Comparison of ENCODE assay signal across 8 cellular contexts in the genomic region with DNA sequence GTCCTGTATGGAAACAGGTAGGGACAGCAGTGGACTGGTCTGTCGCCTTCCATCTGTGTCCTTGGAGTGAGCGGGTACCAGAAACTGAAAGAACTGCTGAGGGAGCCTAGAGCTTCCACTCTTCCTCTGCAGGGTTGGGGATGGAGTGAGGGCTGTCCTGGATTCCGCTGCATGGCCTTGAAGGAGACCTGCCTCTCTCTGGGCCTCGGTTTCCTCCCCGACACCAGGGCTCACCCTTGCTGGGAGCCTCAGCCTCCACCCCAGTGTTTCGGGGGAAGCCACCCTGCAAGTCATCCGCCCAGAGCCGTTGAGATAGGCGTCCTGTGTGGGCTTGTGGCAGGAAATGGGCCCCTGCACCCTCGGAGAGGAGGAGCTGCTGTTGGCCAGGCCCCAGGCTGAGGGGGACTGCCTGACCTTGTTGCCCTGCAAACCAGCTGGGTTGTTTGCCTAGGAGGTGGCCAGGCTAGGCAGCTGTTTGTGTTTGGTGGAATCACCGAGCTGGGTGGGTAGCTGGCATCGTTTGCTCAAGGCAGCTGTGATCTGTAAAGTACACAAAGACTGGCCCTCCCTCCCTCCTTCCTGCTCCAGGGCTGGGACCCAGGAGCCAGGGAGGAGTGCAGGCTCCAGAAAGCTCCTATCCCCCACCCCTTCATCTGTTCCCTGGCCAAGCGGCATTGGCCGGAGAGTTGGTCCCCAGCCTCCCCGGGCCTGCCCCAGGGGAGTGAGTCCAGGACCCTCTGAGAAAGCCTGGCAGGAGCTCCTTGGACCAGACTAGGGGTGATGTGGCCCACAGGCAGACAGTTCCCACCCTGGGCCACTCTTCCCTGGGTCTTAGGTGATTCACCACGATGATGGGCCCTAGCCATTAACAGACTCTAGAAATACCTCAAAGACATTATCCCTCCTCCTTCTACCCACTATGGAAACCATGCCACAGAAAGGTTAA. TPM values are rescaled to one million over a fixed set of nuclear protein-coding genes. Genes with fewer than 3 reads are reported as not detected.
DNase-seq lines count a peak whose midpoint lies in the region; ATAC-seq and TF ChIP-seq lines count a peak whose summit lies in the region.

No MANE protein-coding gene starts in this region.

- peak; percentile 76 for DNase-seq in GM19238 (ENCODE audit: insufficient read length, low spot score)
- peak; percentile 60 to 67 (median 65) for DNase-seq in effector memory CD4-positive, alpha-beta T cell
- DNase-seq in NCI-H1436 (lab: John Stamatoyannopoulos, UW): no peak
- no peak for DNase-seq in NCI-H524 (lab: John Stamatoyannopoulos, UW)

- H3K9ac ChIP-seq in HUES48 (ENCODE audit: low read depth, low read length) (no peak overlapping the region), skeletal muscle satellite cell (ENCODE audit: low read depth, low read length) (no peak overlapping the region)

- H3K4me2 ChIP-seq in skeletal muscle satellite cell (ENCODE audit: low read length): peak overlapping the region; percentile 70

- H3K36me3 ChIP-seq in HUES48 (ENCODE audit: control insufficient read depth, insufficient read depth, low read length): no peaks in the 10 kb centered on the region
- no peaks in the 10 kb centered on the region for H3K36me3 ChIP-seq in effector memory CD4-positive, alpha-beta T cell (ENCODE audit: control insufficient read depth, insufficient read depth, low read length)
- no peaks in the 10 kb centered on the region for H3K36me3 ChIP-seq in skeletal muscle satellite cell (ENCODE audit: insufficient read depth, low read length)

- no peak for ATAC-seq in HG02840 (IDR thresholded peaks at IDR 0.05; ENCODE audit: low FRiP score, unreplicated experiment)

- no peaks in the 10 kb centered on the region for H3K9me3 ChIP-seq in HUES48 (ENCODE audit: control insufficient read depth, insufficient read depth, low read length)
- H3K9me3 ChIP-seq in effector memory CD4-positive, alpha-beta T cell (ENCODE audit: control insufficient read depth, low read length): no peaks in the 10 kb centered on the region
- H3K9me3 ChIP-seq in skeletal muscle satellite cell (replicated peaks; ENCODE audit: low read length): no peaks in the 10 kb centered on the region

- peaks cover 7% of the 10 kb centered on the region for H3K4me1 ChIP-seq in HUES48 (ENCODE audit: control insufficient read depth, insufficient read depth, low read length)
- peaks cover 59% of the 10 kb centered on the region for H3K4me1 ChIP-seq in effector memory CD4-positive, alpha-beta T cell (ENCODE audit: control insufficient read depth, insufficient read depth, low read length, poor library complexity, severe bottlenecking)
- peaks cover 22% of the 10 kb centered on the region for H3K4me1 ChIP-seq in skeletal muscle satellite cell (ENCODE audit: control insufficient read depth, insufficient read depth, low read length)

- H3K27me3 ChIP-seq in HUES48 (ENCODE audit: control insufficient read depth, insufficient read depth, low read length) (peaks cover 17% of the 10 kb centered on the region; the same call in 1 of the 2 replicates), skeletal muscle satellite cell (ENCODE audit: control insufficient read depth, insufficient read depth, low read length) (peaks cover 51% of the 10 kb centered on the region)
- H3K27me3 ChIP-seq in effector memory CD4-positive, alpha-beta T cell (replicated peaks; ENCODE audit: control insufficient read depth, insufficient read depth, low read length, poor library complexity, severe bottlenecking): no peaks in the 10 kb centered on the region

- H3K4me3 ChIP-seq in HUES48 (ENCODE audit: low read depth, low read length): peak overlapping the region; percentile 81
- H3K4me3 ChIP-seq in WI38 (ENCODE audit: low read depth, low read length): 0 out of 2 replicates have a peak overlapping the region, but pooled peaks have one; percentile 12
- H3K4me3 ChIP-seq in effector memory CD4-positive, alpha-beta T cell (ENCODE audit: insufficient read depth, low read depth, low read length, poor library complexity, severe bottlenecking): peak overlapping the region; percentile 74
- peak overlapping the region; percentile 29 for H3K4me3 ChIP-seq in skeletal muscle satellite cell (ENCODE audit: low read length)

- H3K27ac ChIP-seq in HUES48 (ENCODE audit: low read depth, low read length): no peak overlapping the region
- H3K27ac ChIP-seq in effector memory CD4-positive, alpha-beta T cell (ENCODE audit: insufficient read depth, low read length, poor library complexity, severe bottlenecking): peak overlapping the region; percentile 75

- no peak for TF ChIP-seq CTCF in WI38 (IDR thresholded peaks at IDR 0.05; ENCODE audit: low read depth, low read length)

RNA-seq across cellular contexts. Expression of a gene that starts 1.3 kb away (rescaled TPM):
- under 0.01 and 0.25 TPM in 2 replicates for total RNA-seq in skeletal muscle satellite cell (2012; rRNA removed)

RNA-seq across cellular contexts. Expression of a gene that starts 10.1 kb away (rescaled TPM):
- total RNA-seq in skeletal muscle satellite cell (2012; rRNA removed): 15.5 and 18.3 TPM in 2 replicates

RNA-seq across cellular contexts. Expression of a gene that starts 25.6 kb away (rescaled TPM):
- not detected in 2 replicates for total RNA-seq in skeletal muscle satellite cell (2012; rRNA removed)

RNA-seq across cellular contexts. Expression of a gene that starts 37.8 kb away (rescaled TPM):
- total RNA-seq in skeletal muscle satellite cell (2012; rRNA removed): 22.7 and 35.0 TPM in 2 replicates

Comparison
In these comparisons a context has a peak if more than half of its experiments do, and no peak if none do; other contexts are left out.
1. DNase-seq: peak in GM19238 (single experiment) and effector memory CD4-positive, alpha-beta T cell (3 of 3); none in NCI-H1436 (single experiment) and NCI-H524 (0 of 2).
2. H3K4me3 ChIP-seq: peak in every context shown above with its lines; median percentile 81 in HUES48; 74 in effector memory CD4-positive, alpha-beta T cell; 29 in skeletal muscle satellite cell; 12 in WI38.